8 cellular contexts compared by ENCODE assay signal in genomic region chr22:27168681-27169080, GRCh38.
"Had no signal": no experiment of that assay in that cellular context is flagged by ENCODE, and none has a peak within 500 bp of the region (broad histone marks: within the 10 kb centered on the region; RNA-seq: fewer than 3 reads in every experiment).

No MANE protein-coding gene starts in this region.

- H3K4me3 ChIP-seq: GM12878 had no signal

- ATAC-seq: GM12878 had no signal

- DNase-seq: GDM1, GF-D8 had no signal

- FAIRE-seq: G401.6, GM12878, GM12891, GM12892, GM18507, GM19239 had no signal
